ENCODE assay signal across 8 cellular contexts in the genomic region with DNA sequence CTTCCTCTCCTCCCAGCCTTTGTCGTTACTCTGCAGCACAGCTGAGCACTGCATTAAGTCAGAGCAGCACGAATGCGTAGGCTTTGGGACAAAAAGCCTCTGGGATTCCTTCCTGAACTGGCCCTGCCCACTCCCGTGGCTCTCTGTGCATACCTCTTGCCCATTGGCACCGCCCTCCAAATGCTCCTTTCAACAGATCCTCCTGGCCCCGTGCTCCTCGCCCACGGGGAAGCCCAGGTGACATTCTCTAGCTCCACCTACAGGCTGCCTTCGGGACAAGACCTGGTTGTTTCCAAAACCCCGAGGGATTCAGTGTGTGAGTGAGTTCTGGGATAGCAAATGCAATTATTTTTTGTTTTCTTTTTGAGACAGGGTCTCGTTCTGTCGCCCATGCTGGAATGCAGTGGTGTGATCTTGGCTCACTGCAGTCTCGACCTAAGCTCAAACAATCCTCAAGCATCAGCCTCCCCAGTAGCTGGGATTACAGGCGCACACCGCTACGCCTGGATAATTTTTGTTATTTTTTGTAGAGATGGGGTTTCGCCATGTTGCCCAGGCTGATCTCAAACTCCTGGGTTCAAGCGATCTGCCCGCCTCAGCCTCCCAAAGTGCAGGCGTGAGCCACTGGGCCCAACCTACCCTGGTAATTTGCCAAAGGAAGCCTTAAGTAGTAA. TPM values are rescaled to one million over a fixed set of nuclear protein-coding genes. Genes with fewer than 3 reads are reported as not detected.
DNase-seq lines count a peak whose midpoint lies in the region; ATAC-seq and TF ChIP-seq lines count a peak whose summit lies in the region.

No MANE protein-coding gene starts in this region.

- intact Hi-C loops in stomach (cut with DNase I; ENCODE audit: low total_unique reads): no loop called here

- no peak overlapping the region for H3K27ac ChIP-seq in Karpas-422 (ENCODE audit: low read length)
- no peak overlapping the region for H3K27ac ChIP-seq in neural progenitor cell
- H3K27ac ChIP-seq in stomach: peak overlapping the region in 4 of 5 donors; percentile 5 to 52 (median 14)

- H3K9ac ChIP-seq in Karpas-422 (ENCODE audit: low read length) (no peak overlapping the region), neural progenitor cell (no peak overlapping the region)

- no peak for TF ChIP-seq EP300 in stomach (IDR thresholded peaks at IDR 0.05)

- peaks cover 2% of the 10 kb centered on the region for H3K27me3 Mint-ChIP-seq in neural progenitor cell (ENCODE audit: insufficient read depth, low read depth)

- peak overlapping the region; percentile 14 for H3K27ac Mint-ChIP-seq in neural progenitor cell

- ATAC-seq in HG03469 (IDR thresholded peaks at IDR 0.05; ENCODE audit: unreplicated experiment): no peak

- H3K9me3 Mint-ChIP-seq in neural progenitor cell: no peaks in the 10 kb centered on the region

- H3K27me3 ChIP-seq in Karpas-422 (ENCODE audit: low read length) (no peaks in the 10 kb centered on the region), neural progenitor cell (no peaks in the 10 kb centered on the region), stomach (no peaks in the 10 kb centered on the region)

- H3K4me2 ChIP-seq in Karpas-422 (ENCODE audit: low read depth, low read length, poor library complexity, severe bottlenecking) (no peak overlapping the region), neural progenitor cell (peak overlapping the region; percentile 57)

- no peaks in the 10 kb centered on the region for H3K9me3 ChIP-seq in Karpas-422 (ENCODE audit: low read length)
- H3K9me3 ChIP-seq in neural progenitor cell (ENCODE audit: low read depth): no peaks in the 10 kb centered on the region
- H3K9me3 ChIP-seq in stomach: no peaks in the 10 kb centered on the region

- peaks cover 4% of the 10 kb centered on the region for H3K36me3 Mint-ChIP-seq in neural progenitor cell

- no peak overlapping the region for H3K4me3 Mint-ChIP-seq in neural progenitor cell

- H2AFZ ChIP-seq in Karpas-422 (ENCODE audit: low read length) (no peak overlapping the region), neural progenitor cell (replicated peaks) (no peak overlapping the region)

- WGBS in stomach, 5 donors: 22 to 28% (median 26%) methylated on average over 20 of the region's 20 CpGs

- H3K79me2 ChIP-seq in Karpas-422 (ENCODE audit: low read length) (no peaks in the 10 kb centered on the region), neural progenitor cell (ENCODE audit: low read depth) (no peaks in the 10 kb centered on the region)

- no peak overlapping the region for H3K4me3 ChIP-seq in Karpas-422 (ENCODE audit: low read length)
- H3K4me3 ChIP-seq in fibroblast of villous mesenchyme (ENCODE audit: low read depth, low read length): no peak overlapping the region
- H3K4me3 ChIP-seq in neural progenitor cell: no peak overlapping the region
- H3K4me3 ChIP-seq in stomach: peak overlapping the region in 2 of 4 donors; percentile 12 to 14

- H3K9me2 ChIP-seq in Karpas-422 (replicated peaks; ENCODE audit: insufficient read depth, low read length): no peaks in the 10 kb centered on the region

- H3K36me3 ChIP-seq in Karpas-422 (ENCODE audit: insufficient read depth, low read length) (peaks cover 31% of the 10 kb centered on the region; the same call in 1 of the 2 replicates), neural progenitor cell (peaks cover 6% of the 10 kb centered on the region), stomach (peaks cover 41 to 56% (median 47%) of the 10 kb centered on the region in 4 donors)

- peaks cover 21% of the 10 kb centered on the region for H3F3A ChIP-seq in neural progenitor cell (ENCODE audit: low read depth)

- peak; percentile 87 for TF ChIP-seq CTCF in fibroblast of villous mesenchyme (IDR thresholded peaks at IDR 0.05; ENCODE audit: insufficient read depth, low read depth, low read length)
- peak; percentile 85 for TF ChIP-seq CTCF in neural progenitor cell (IDR thresholded peaks at IDR 0.05)
- TF ChIP-seq CTCF in stomach (IDR thresholded peaks at IDR 0.05): peak in 5 of 7 experiments; percentile 73 to 96 (median 78)

- peaks cover 8% of the 10 kb centered on the region for H3K4me1 Mint-ChIP-seq in neural progenitor cell

- DNase-seq in ELR (ENCODE audit: low read depth) (peak; percentile 82), Karpas-422 (peak; percentile 81), RPMI7951 (ENCODE audit: low read depth) (peak; percentile 42), fibroblast of villous mesenchyme (ENCODE audit: low read depth) (peak; percentile 63), neural progenitor cell (ENCODE audit: low spot score) (peak; percentile 95), stomach (peak; percentile 94)
- peak; percentile 48 for DNase-seq in activated effector memory CD4-positive, alpha-beta T cell treated with Interleukin-2 at 50 U/mL for 16 hours

- no peaks in the 10 kb centered on the region for H3K4me1 ChIP-seq in Karpas-422 (ENCODE audit: low read length)
- peaks cover 12% of the 10 kb centered on the region for H3K4me1 ChIP-seq in neural progenitor cell
- peaks cover 7 to 14% (median 14%) of the 10 kb centered on the region in 4 donors for H3K4me1 ChIP-seq in stomach

- TF ChIP-seq POLR2A in stomach (IDR thresholded peaks at IDR 0.05): no peak

- peaks cover 6% of the 10 kb centered on the region; the same call in 1 of the 2 replicates for H4K20me1 ChIP-seq in Karpas-422 (ENCODE audit: insufficient read depth, low read depth, low read length)
- H4K20me1 ChIP-seq in neural progenitor cell (ENCODE audit: low read depth): no peaks in the 10 kb centered on the region

RNA-seq across cellular contexts. Expression of a gene that starts 17.9 kb away (rescaled TPM):
- total RNA-seq in Karpas-422 (2014; rRNA removed; shearing (Covaris generic); ENCODE audit: low replicate concordance): not detected in 2 replicates
- total RNA-seq in RPMI7951 (2014; rRNA removed; shearing (Covaris generic)): not detected in 2 replicates
- total RNA-seq in fibroblast of villous mesenchyme (0.32 and 0.86 TPM in 2 replicates), neural progenitor cell (ENCODE audit: low replicate concordance) (not detected in 2 replicates), stomach (1 to 10 TPM in 3 of 5 donors, not detected in 2; 1.3 to 8.8 (median 2.6) TPM)
- 1 to 10 TPM in 2 of 3 donors, under 1 TPM in 1; 0.85 to 3.7 (median 2.2) TPM for polyA plus RNA-seq in stomach

RNA-seq across cellular contexts. Expression of a gene that starts 31.9 kb away (rescaled TPM):
- total RNA-seq in Karpas-422 (2014; rRNA removed; shearing (Covaris generic); ENCODE audit: low replicate concordance): not detected in 2 replicates
- not detected in 2 replicates for total RNA-seq in RPMI7951 (2014; rRNA removed; shearing (Covaris generic))
- total RNA-seq in fibroblast of villous mesenchyme (not detected in 2 replicates), neural progenitor cell (ENCODE audit: low replicate concordance) (not detected in 2 replicates), stomach (not detected)
- polyA plus RNA-seq in stomach: not detected

Comparison
In these comparisons a context has a peak if more than half of its experiments do, and no peak if none do; other contexts are left out.
1. DNase-seq: peak in every context shown above with its lines; median percentile 95 in neural progenitor cell; 94 in stomach; 82 in ELR; 81 in Karpas-422; 63 in fibroblast of villous mesenchyme; 48 in activated effector memory CD4-positive, alpha-beta T cell treated with Interleukin-2 at 50 U/mL for 16 hours; 42 in RPMI7951.
2. H3K27ac ChIP-seq: peak in stomach (4 of 5); none in Karpas-422 (single experiment) and neural progenitor cell (single experiment).
3. Peak in every context shown above with its lines, with median percentiles within 50 percentile points of each other: CTCF ChIP-seq.